In the genomic region with DNA sequence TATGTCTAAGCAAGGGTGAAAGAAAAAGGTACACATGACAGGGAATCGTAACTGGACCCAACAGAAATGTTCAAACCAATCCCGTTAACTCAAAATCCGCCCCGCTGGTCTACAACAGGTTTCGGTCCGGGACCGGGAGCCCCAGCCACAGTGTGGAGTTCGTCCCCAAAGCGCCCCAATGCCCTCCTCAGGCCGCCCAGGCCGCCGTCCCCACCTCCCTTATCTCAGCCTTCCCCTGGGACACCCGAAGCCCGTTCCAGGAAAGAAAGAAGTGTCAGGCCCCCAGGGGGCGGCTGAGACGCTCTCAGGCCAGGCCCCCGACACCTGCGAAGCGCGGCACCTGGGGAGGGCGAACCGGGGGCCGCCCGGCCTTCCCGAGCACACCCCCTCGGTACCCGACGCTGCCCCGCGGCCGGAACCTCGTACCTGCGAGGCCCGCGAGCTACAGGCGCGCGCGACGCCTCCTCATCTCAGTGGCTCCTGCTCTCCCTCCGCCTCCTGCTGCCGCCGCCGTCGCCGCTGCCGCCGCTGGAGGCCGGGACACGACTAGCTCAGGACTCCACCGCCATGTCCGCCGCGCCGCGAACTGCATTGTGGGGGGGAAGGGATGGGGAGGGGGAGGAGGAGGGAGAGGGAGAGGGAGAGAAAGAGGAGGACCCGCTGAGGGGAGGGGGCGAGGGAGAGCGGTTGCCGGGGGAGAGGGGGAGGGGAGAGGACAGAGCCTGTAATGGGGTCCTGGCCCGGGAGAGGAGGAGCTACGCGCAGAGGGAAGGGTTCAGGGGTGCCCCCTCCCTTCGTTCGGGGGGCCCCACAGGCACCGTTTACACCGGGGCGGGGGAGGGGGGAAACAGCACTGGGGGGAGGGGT, we compare ENCODE assay signal across 8 cellular contexts. TPM values are rescaled to one million over a fixed set of nuclear protein-coding genes. Genes with fewer than 3 reads are reported as not detected.
DNase-seq lines count a peak whose midpoint lies in the region; ATAC-seq and TF ChIP-seq lines count a peak whose summit lies in the region.

TUT4 (minus strand) TSS at position 588 of the 867 bp plus-strand sequence. CDS start 26,812 bp downstream, outside the sequence.

- H3K9me3 ChIP-seq in HEK293 (ENCODE audit: control insufficient read depth, insufficient read depth, low read depth, low read length) (no peaks in the 10 kb centered on the region), right atrium auricular region (no peaks in the 10 kb centered on the region), prostate gland (no peaks in the 10 kb centered on the region), upper lobe of right lung (no peaks in the 10 kb centered on the region)

- H3K36me3 ChIP-seq in HEK293 (ENCODE audit: control insufficient read depth in 2 of 2, insufficient read depth in 1 of 2, low read length in 2 of 2) (no peaks in the 10 kb centered on the region), right atrium auricular region (no peaks in the 10 kb centered on the region), prostate gland (no peaks in the 10 kb centered on the region), upper lobe of right lung (no peaks in the 10 kb centered on the region)

- DNase-seq in G401 (ENCODE audit: low spot score) (peak; percentile 83), NCI-H1092 treated with DMSO at 0.1 percent for 48 hours (lab: John Stamatoyannopoulos, UW) (peak; percentile 75), amniotic stem cell (lab: John Stamatoyannopoulos, UW) (peak; percentile 49), right atrium auricular region (ENCODE audit: low spot score) (no peak), prostate gland (ENCODE audit: low spot score) (peak; percentile 62), upper lobe of right lung (peak; percentile 91)

- peak; percentile 79 for TF ChIP-seq CTCF in HEK293 (tag by site-specific recombination; IDR thresholded peaks at IDR 0.05)
- TF ChIP-seq CTCF in right atrium auricular region (IDR thresholded peaks at IDR 0.05): peak in 1 of 2 donors; percentile 25
- no peak for TF ChIP-seq CTCF in prostate gland (IDR thresholded peaks at IDR 0.05)
- TF ChIP-seq CTCF in upper lobe of right lung (IDR thresholded peaks at IDR 0.05): no peak

- in situ Hi-C loops in G401 (cut with HindIII; ENCODE audit: low sequenced_read_pairs): no loop called here

- H3K4me1 ChIP-seq in HEK293 (ENCODE audit: control insufficient read depth, insufficient read depth, low read length) (peaks cover 18% of the 10 kb centered on the region), right atrium auricular region (peaks cover 0 to 14% of the 10 kb centered on the region in 2 donors), prostate gland (replicated peaks) (no peaks in the 10 kb centered on the region), upper lobe of right lung (peaks cover 17% of the 10 kb centered on the region)

- WGBS in prostate gland: 1% methylated on average over 54 of the region's 68 CpGs

- POLR2A ChIA-PET in HEK293 (lab: Yijun Ruan, JAX): interaction anchor here (0.5 to 2.6 kb wide), 21 partner anchors 11 to 1283 kb away, joined by 3 to 22 read pairs (median 4); partner anchors contain the start of genes CC2D1B, ORC1, PRPF38A and SHISAL2A

- peak within 1 kb of the TSS; percentile 96 for H3K27ac ChIP-seq in HEK293 (ENCODE audit: extremely low read depth, low read depth, low read length)
- H3K27ac ChIP-seq in right atrium auricular region: peak within 1 kb of the TSS; percentile 90 to 94
- peak within 1 kb of the TSS; percentile 94 for H3K27ac ChIP-seq in prostate gland
- H3K27ac ChIP-seq in upper lobe of right lung: peak within 1 kb of the TSS; percentile 88

- intact Hi-C loops in T-helper 1 cell treated with Interleukin-12 subunit alpha and Interleukin-12 subunit beta and Interleukin-4 antibody, amounts not matched to agents 30 ng/mL and 1 ng/mL, for 36 hours (cut with micrococcal nuclease): loop anchor here (1.0 to 10.0 kb wide), 19 partner anchors 18 to 1502 kb away; partner anchors contain the start of genes BTF3L4, CC2D1B, CPT2 and EPS15
- intact Hi-C loops in prostate gland (cut with DNase I) (loop anchor here (10.0 kb wide), 1 partner anchor 52 kb away; the partner anchor contains the start of gene GPX7), upper lobe of right lung (cut with DNase I) (no loop called here)

- TF ChIP-seq POLR2A in prostate gland (IDR thresholded peaks at IDR 0.05): peak; percentile 67

- H3K27me3 ChIP-seq in right atrium auricular region (no peaks in the 10 kb centered on the region), prostate gland (replicated peaks; ENCODE audit: insufficient read depth) (no peaks in the 10 kb centered on the region), upper lobe of right lung (no peaks in the 10 kb centered on the region)

- ATAC-seq in upper lobe of right lung: peak; percentile 85

- CTCF ChIA-PET in HEK293 (lab: Yijun Ruan, JAX): interaction anchor here (0.6 to 1.1 kb wide), 3 partner anchors 87 to 149 kb away, joined by 3 to 4 read pairs (median 3); no protein-coding TSS in a partner anchor

- H3K4me3 ChIP-seq in HEK293 (ENCODE audit: low read depth, low read length): peak within 1 kb of the TSS; percentile 68
- H3K4me3 ChIP-seq in right atrium auricular region: peak within 1 kb of the TSS; percentile 84 to 92
- H3K4me3 ChIP-seq in prostate gland: peak within 1 kb of the TSS; percentile 87 to 94
- H3K4me3 ChIP-seq in upper lobe of right lung: peak within 1 kb of the TSS; percentile 87

TF ChIP-seq in HEK293, 187 proteins besides CTCF, POLR2A, EP300 and RAD21 (continues in another document):
- no peak for TF ChIP-seq ZNF670 (tag by site-specific recombination; IDR thresholded peaks at IDR 0.05; ENCODE audit: low read depth)
- TF ChIP-seq YY2 (tag by site-specific recombination; IDR thresholded peaks at IDR 0.05): peak; percentile 49; the same call in 1 of the 2 replicates
- TF ChIP-seq GLI4 (tag by site-specific recombination; IDR thresholded peaks at IDR 0.05): no peak
- no peak for TF ChIP-seq ZNF792 (tag by site-specific recombination; IDR thresholded peaks at IDR 0.05)
- TF ChIP-seq, protein P1, sequence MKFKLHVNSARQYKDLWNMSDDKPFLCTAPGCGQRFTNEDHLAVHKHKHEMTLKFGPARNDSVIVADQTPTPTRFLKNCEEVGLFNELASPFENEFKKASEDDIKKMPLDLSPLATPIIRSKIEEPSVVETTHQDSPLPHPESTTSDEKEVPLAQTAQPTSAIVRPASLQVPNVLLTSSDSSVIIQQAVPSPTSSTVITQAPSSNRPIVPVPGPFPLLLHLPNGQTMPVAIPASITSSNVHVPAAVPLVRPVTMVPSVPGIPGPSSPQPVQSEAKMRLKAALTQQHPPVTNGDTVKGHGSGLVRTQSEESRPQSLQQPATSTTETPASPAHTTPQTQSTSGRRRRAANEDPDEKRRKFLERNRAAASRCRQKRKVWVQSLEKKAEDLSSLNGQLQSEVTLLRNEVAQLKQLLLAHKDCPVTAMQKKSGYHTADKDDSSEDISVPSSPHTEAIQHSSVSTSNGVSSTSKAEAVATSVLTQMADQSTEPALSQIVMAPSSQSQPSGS (tag by site-specific recombination; IDR thresholded peaks at IDR 0.05; ENCODE audit: low read depth): no peak
- TF ChIP-seq ZNF600 (tag by site-specific recombination; IDR thresholded peaks at IDR 0.05): peak; percentile 70
- TF ChIP-seq ZNF24 (tag by site-specific recombination; IDR thresholded peaks at IDR 0.05): no peak
- no peak for TF ChIP-seq ZNF214 (tag by site-specific recombination; IDR thresholded peaks at IDR 0.05; ENCODE audit: borderline replicate concordance)
- TF ChIP-seq ZNF324 (tag by site-specific recombination; IDR thresholded peaks at IDR 0.05): no peak
- TF ChIP-seq, protein P2, sequence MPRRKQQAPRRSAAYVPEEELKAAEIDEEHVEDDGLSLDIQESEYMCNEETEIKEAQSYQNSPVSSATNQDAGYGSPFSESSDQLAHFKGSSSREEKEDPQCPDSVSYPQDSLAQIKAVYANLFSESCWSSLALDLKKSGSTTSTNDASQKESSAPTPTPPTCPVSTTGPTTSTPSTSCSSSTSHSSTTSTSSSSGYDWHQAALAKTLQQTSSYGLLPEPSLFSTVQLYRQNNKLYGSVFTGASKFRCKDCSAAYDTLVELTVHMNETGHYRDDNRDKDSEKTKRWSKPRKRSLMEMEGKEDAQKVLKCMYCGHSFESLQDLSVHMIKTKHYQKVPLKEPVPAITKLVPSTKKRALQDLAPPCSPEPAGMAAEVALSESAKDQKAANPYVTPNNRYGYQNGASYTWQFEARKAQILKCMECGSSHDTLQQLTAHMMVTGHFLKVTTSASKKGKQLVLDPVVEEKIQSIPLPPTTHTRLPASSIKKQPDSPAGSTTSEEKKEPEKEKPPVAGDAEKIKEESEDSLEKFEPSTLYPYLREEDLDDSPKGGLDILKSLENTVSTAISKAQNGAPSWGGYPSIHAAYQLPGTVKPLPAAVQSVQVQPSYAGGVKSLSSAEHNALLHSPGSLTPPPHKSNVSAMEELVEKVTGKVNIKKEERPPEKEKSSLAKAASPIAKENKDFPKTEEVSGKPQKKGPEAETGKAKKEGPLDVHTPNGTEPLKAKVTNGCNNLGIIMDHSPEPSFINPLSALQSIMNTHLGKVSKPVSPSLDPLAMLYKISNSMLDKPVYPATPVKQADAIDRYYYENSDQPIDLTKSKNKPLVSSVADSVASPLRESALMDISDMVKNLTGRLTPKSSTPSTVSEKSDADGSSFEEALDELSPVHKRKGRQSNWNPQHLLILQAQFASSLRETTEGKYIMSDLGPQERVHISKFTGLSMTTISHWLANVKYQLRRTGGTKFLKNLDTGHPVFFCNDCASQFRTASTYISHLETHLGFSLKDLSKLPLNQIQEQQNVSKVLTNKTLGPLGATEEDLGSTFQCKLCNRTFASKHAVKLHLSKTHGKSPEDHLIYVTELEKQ (tag by site-specific recombination; IDR thresholded peaks at IDR 0.05; ENCODE audit: borderline replicate concordance): no peak
- no peak for TF ChIP-seq ZBTB21 (tag by site-specific recombination; IDR thresholded peaks at IDR 0.05)
- peak; percentile 86; the same call in 1 of the 2 replicates for TF ChIP-seq ZNF391 (tag by site-specific recombination; IDR thresholded peaks at IDR 0.05; ENCODE audit: borderline replicate concordance, low read depth)
- TF ChIP-seq ZNF776 (tag by site-specific recombination; IDR thresholded peaks at IDR 0.05; ENCODE audit: borderline replicate concordance): no peak

RNA-seq across cellular contexts. Expression of gene TUT4, which starts in this region (rescaled TPM):
- total RNA-seq in G401 (2014; rRNA removed; shearing (Covaris generic)): 12.2 and 17.1 TPM in 2 replicates
- total RNA-seq in T-helper 1 cell treated with Interleukin-12 subunit alpha and Interleukin-12 subunit beta and Interleukin-4 antibody, amounts not matched to agents 30 ng/mL and 1 ng/mL, for 36 hours: 82.3 and 82.6 TPM in 2 replicates
- total RNA-seq in right atrium auricular region: 10 to 100 TPM; 27.4 to 33.3 TPM
- 10 to 100 TPM; 44.4 to 76.1 TPM for total RNA-seq in prostate gland
- 44.2 TPM for total RNA-seq in upper lobe of right lung
